ENCODE assay signal across 9 cellular contexts in the genomic region with DNA sequence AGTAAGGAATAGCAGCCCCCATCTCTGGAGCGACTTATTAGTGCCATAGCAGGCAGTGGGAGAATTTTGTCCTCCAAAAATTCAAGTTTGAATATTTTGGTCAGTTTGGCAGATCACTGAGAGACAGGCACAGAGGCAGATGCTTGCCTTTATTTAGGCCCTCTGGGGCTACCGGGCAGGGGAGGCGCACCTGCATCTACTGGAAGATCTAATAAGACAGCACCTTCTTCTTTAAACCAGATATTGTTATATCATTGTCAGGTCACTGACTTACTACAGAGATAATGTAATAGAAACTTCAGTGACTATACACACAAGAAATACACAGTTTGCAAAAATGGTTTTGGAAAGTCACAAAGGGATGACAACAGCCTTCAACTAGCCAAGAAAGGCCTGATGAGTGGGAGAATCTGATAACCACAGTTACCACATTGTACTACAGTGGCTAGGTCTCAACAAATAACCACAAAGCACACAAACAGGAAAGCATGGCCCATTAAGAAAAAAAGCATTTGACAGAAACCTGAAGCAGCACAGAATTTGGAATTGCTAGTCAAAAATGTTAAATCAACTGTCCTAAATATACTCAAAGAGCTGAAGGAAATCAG. TPM values are rescaled to one million over a fixed set of nuclear protein-coding genes. Genes with fewer than 3 reads are reported as not detected.
DNase-seq lines count a peak whose midpoint lies in the region; ATAC-seq and TF ChIP-seq lines count a peak whose summit lies in the region.
"Had no signal": no experiment of that assay in that cellular context is flagged by ENCODE, and none has a peak within 500 bp of the region (broad histone marks: within the 10 kb centered on the region; RNA-seq: fewer than 3 reads in every experiment).

No MANE protein-coding gene starts in this region.

- no peak overlapping the region for H3K4me3 ChIP-seq in GM06990 (replicated peaks; ENCODE audit: low read depth, low read length)
- H3K4me3 ChIP-seq in foreskin fibroblast (ENCODE audit: low read depth in 1 of 2, low read length in 2 of 2), result no peak overlapping the region

- TF ChIP-seq CTCF in GM06990 (IDR thresholded peaks at IDR 0.05; ENCODE audit: insufficient read depth, low read length, poor library complexity, severe bottlenecking), result no peak
- no peak for TF ChIP-seq CTCF in foreskin fibroblast (IDR thresholded peaks at IDR 0.05; ENCODE audit: low read depth, low read length)

- ATAC-seq in GM19438 (IDR thresholded peaks at IDR 0.05; ENCODE audit: low read depth, unreplicated experiment), result peak; percentile 65
- ATAC-seq in HG03442 (IDR thresholded peaks at IDR 0.05; ENCODE audit: unreplicated experiment), result peak; percentile 86
- ATAC-seq in left cardiac atrium, result no peak

- intact Hi-C loops in cardiac septum (cut with DNase I) (no loop called here), left cardiac atrium (cut with DNase I) (no loop called here)

- no peaks in the 10 kb centered on the region for H3K27me3 ChIP-seq in GM06990 (replicated peaks; ENCODE audit: control insufficient read depth, insufficient read depth, low read length)

- DNase-seq in GM06990 (ENCODE audit: extremely low read depth, insufficient read length) (peak; percentile 46), astrocyte of the hippocampus (ENCODE audit: low read depth, low spot score) (peak; percentile 32), cardiac septum (ENCODE audit: low spot score) (no peak), left cardiac atrium (no peak), DMS79 treated with DMSO at 0.1 percent for 48 hours (lab: John Stamatoyannopoulos, UW) (no peak), foreskin fibroblast (no peak)
- DNase-seq: activated CD8-positive, alpha-beta memory T cell treated with anti-CD3 and anti-CD28 coated beads, Interleukin-2, amount 50 U/mL, for 4 hours had no signal

- H3K36me3 ChIP-seq in GM06990 (ENCODE audit: control insufficient read depth, insufficient read depth, low read length), result no peaks in the 10 kb centered on the region

RNA-seq across cellular contexts. Expression of a gene that starts 56.8 kb away (rescaled TPM):
- total RNA-seq in cardiac septum (22.9 TPM), left cardiac atrium (10 to 100 TPM; 17.0 to 35.6 TPM)

Comparison
In these comparisons a context has a peak if more than half of its experiments do, and no peak if none do; other contexts are left out.
1. DNase-seq: peak in GM06990 (single experiment) and astrocyte of the hippocampus (single experiment); none in cardiac septum (single experiment), left cardiac atrium (single experiment), DMS79 treated with DMSO at 0.1 percent for 48 hours (single experiment) and foreskin fibroblast (0 of 2).
2. ATAC-seq: peak in GM19438 (single experiment) and HG03442 (single experiment); none in left cardiac atrium (0 of 2).